11 cellular contexts compared by ENCODE assay signal in genomic region chr2:219661197-219661954, GRCh38. TPM values are rescaled to one million over a fixed set of nuclear protein-coding genes. Genes with fewer than 3 reads are reported as not detected.
DNase-seq lines count a peak whose midpoint lies in the region; ATAC-seq and TF ChIP-seq lines count a peak whose summit lies in the region.
"Had no signal": no experiment of that assay in that cellular context is flagged by ENCODE, and none has a peak within 500 bp of the region (broad histone marks: within the 10 kb centered on the region; RNA-seq: fewer than 3 reads in every experiment).

No MANE protein-coding gene starts in this region.

- H3K36me3 ChIP-seq in HUES48 (ENCODE audit: control insufficient read depth, insufficient read depth, low read length) (no peaks in the 10 kb centered on the region), mesenchymal stem cell (ENCODE audit: control insufficient read depth in 1 of 2, insufficient read depth in 2 of 2, low read depth in 1 of 2, low read length in 2 of 2) (no peaks in the 10 kb centered on the region), esophagus muscularis mucosa (no peaks in the 10 kb centered on the region)
- H3K36me3 ChIP-seq: heart right ventricle had no signal

- no peak overlapping the region for H4K91ac ChIP-seq in mesenchymal stem cell (ENCODE audit: low read length)

- H3K4me1 ChIP-seq in HUES48 (ENCODE audit: control insufficient read depth, insufficient read depth, low read length) (peaks cover 12% of the 10 kb centered on the region; the same call in 1 of the 2 replicates), mesenchymal stem cell (ENCODE audit: control insufficient read depth, insufficient read depth, low read depth, low read length) (peaks cover 7% of the 10 kb centered on the region), esophagus muscularis mucosa (peaks cover 16 to 18% (median 17%) of the 10 kb centered on the region in 4 donors)
- H3K4me1 ChIP-seq: testis had no signal

- TF ChIP-seq POLR2A in esophagus muscularis mucosa (IDR thresholded peaks at IDR 0.05; ENCODE audit: low read depth) (no peak), lower leg skin (IDR thresholded peaks at IDR 0.05) (no peak)

- H3K23ac ChIP-seq in mesenchymal stem cell (ENCODE audit: low read length in 2 of 2), result no peak overlapping the region

- H2BK120ac ChIP-seq in mesenchymal stem cell (ENCODE audit: low read depth, low read length), result no peak overlapping the region

- H3K4ac ChIP-seq in mesenchymal stem cell (ENCODE audit: low read depth in 1 of 2, low read length in 2 of 2), result no peak overlapping the region

- intact Hi-C loops in esophagus muscularis mucosa (cut with DNase I), result no loop called here
- intact Hi-C loops in lower leg skin (cut with DNase I; ENCODE audit: low total_unique reads), result no loop called here

- H3K79me1 ChIP-seq in mesenchymal stem cell (replicated peaks; ENCODE audit: low read length, poor library complexity, severe bottlenecking), result no peaks in the 10 kb centered on the region

- H4K8ac ChIP-seq in mesenchymal stem cell (ENCODE audit: low read length), result no peak overlapping the region

- H3K4me2 ChIP-seq in mesenchymal stem cell (ENCODE audit: low read length, poor library complexity, severe bottlenecking), result no peak overlapping the region

- 40% methylated on average over 6 of the region's 7 CpGs for WGBS in mesenchymal stem cell
- 71% methylated on average over 7 of the region's 7 CpGs for WGBS in esophagus muscularis mucosa
- WGBS in lower leg skin, 2 donors, result 56 to 61% methylated on average over 7 of the region's 7 CpGs

- ATAC-seq in GM19043 (IDR thresholded peaks at IDR 0.05; ENCODE audit: low read depth, unreplicated experiment) (peak; percentile 93), HG02642 (IDR thresholded peaks at IDR 0.05; ENCODE audit: poor library complexity, unreplicated experiment) (peak; percentile 95)
- ATAC-seq: heart right ventricle had no signal

- H3K18ac ChIP-seq in mesenchymal stem cell (ENCODE audit: low read depth in 1 of 2, low read length in 2 of 2), result no peak overlapping the region

- no peak overlapping the region for H2BK5ac ChIP-seq in mesenchymal stem cell (ENCODE audit: low read depth, low read length, poor library complexity, severe bottlenecking)

- DNase-seq in mesenchymal stem cell (no peak), esophagus muscularis mucosa (ENCODE audit: extremely low spot score) (no peak), DMS114 treated with DMSO at 0.1 percent for 48 hours (lab: John Stamatoyannopoulos, UW; ENCODE audit: unreplicated experiment) (no peak), occipital lobe (lab: John Stamatoyannopoulos, UW) (no peak), lower leg skin (ENCODE audit: low spot score in 2 of 2) (no peak)
- DNase-seq: activated gamma-delta T cell treated with Interleukin-2 at 50 U/mL for 16 hours, heart right ventricle, testis had no signal

- H3K9ac ChIP-seq in HUES48 (ENCODE audit: low read depth, low read length) (no peak overlapping the region), mesenchymal stem cell (ENCODE audit: low read length) (no peak overlapping the region)

- H3K14ac ChIP-seq in mesenchymal stem cell (ENCODE audit: low read length in 2 of 2), result no peak overlapping the region

- H3K4me3 ChIP-seq in HUES48 (ENCODE audit: low read depth, low read length) (no peak overlapping the region), mesenchymal stem cell (ENCODE audit: insufficient read depth in 1 of 2, low read depth in 1 of 2, low read length in 2 of 2) (no peak overlapping the region), esophagus muscularis mucosa (no peak overlapping the region), lower leg skin (ENCODE audit: low read depth, poor library complexity, severe bottlenecking) (no peak overlapping the region)
- H3K4me3 ChIP-seq: heart right ventricle, testis had no signal

- H3K27me3 ChIP-seq in HUES48 (ENCODE audit: control insufficient read depth, insufficient read depth, low read length) (no peaks in the 10 kb centered on the region), mesenchymal stem cell (ENCODE audit: control insufficient read depth in 1 of 2, insufficient read depth in 1 of 2, low read length in 2 of 2) (peaks cover 0 to 3% of the 10 kb centered on the region in 2 experiments), esophagus muscularis mucosa (no peaks in the 10 kb centered on the region)
- H3K27me3 ChIP-seq: heart right ventricle, testis had no signal

- peak overlapping the region; percentile 72 for H2AK5ac ChIP-seq in mesenchymal stem cell (ENCODE audit: low read length, severe bottlenecking)

- no peak overlapping the region for H2AFZ ChIP-seq in mesenchymal stem cell (ENCODE audit: low read depth, low read length)

- no peak for TF ChIP-seq EP300 in esophagus muscularis mucosa (IDR thresholded peaks at IDR 0.05)

- TF ChIP-seq CTCF in esophagus muscularis mucosa (IDR thresholded peaks at IDR 0.05) (no peak), lower leg skin (IDR thresholded peaks at IDR 0.05) (no peak)

- H2BK12ac ChIP-seq in mesenchymal stem cell (ENCODE audit: low read length in 2 of 2), result no peak overlapping the region

- H3K9me3 ChIP-seq in HUES48 (ENCODE audit: control insufficient read depth, insufficient read depth, low read length) (peaks cover 6% of the 10 kb centered on the region; the same call in 1 of the 2 replicates), mesenchymal stem cell (ENCODE audit: control insufficient read depth, low read length) (no peaks in the 10 kb centered on the region), esophagus muscularis mucosa (no peaks in the 10 kb centered on the region)
- H3K9me3 ChIP-seq: testis had no signal

- H3K27ac ChIP-seq in HUES48 (ENCODE audit: low read depth, low read length) (peak overlapping the region; percentile 74), mesenchymal stem cell (ENCODE audit: low read length, poor library complexity, severe bottlenecking) (peak overlapping the region; percentile 55), esophagus muscularis mucosa (replicated peaks in 1 of 4) (no peak overlapping the region)
- H3K27ac ChIP-seq: heart right ventricle, testis had no signal

- no peak overlapping the region for H2BK15ac ChIP-seq in mesenchymal stem cell (ENCODE audit: low read depth, poor library complexity, severe bottlenecking)

RNA-seq across cellular contexts. Expression of gene SLC4A3, which starts 33.9 kb away (rescaled TPM):
- polyA plus RNA-seq in mesenchymal stem cell (2013, experiment 1 of 2), result 2.6 TPM
- polyA plus RNA-seq in mesenchymal stem cell (2013, experiment 2 of 2), result 2.6 TPM
- total RNA-seq in esophagus muscularis mucosa, result 10 to 100 TPM; 15.0 to 30.4 (median 20.5) TPM
- 32.1 TPM for total RNA-seq in occipital lobe
- 1 to 10 TPM in 2 of 4 donors, under 1 TPM in 2; 0.34 to 2.1 (median 0.90) TPM for total RNA-seq in lower leg skin

Comparison
In these comparisons a context has a peak if more than half of its experiments do, and no peak if none do; other contexts are left out.
1. H3K27ac ChIP-seq: peak in HUES48 (single experiment) and mesenchymal stem cell (single experiment); none in esophagus muscularis mucosa (0 of 4).
2. RNA of gene SLC4A3, which starts 33.9 kb away (total RNA-seq): 32.1 TPM in occipital lobe (single experiment) and 15.0 to 30.4 TPM in esophagus muscularis mucosa; 0.34 to 2.1 TPM in lower leg skin; every median in the first group is over 4 times any median in the second.